ENCODE assay signal across 8 cellular contexts in the genomic region with DNA sequence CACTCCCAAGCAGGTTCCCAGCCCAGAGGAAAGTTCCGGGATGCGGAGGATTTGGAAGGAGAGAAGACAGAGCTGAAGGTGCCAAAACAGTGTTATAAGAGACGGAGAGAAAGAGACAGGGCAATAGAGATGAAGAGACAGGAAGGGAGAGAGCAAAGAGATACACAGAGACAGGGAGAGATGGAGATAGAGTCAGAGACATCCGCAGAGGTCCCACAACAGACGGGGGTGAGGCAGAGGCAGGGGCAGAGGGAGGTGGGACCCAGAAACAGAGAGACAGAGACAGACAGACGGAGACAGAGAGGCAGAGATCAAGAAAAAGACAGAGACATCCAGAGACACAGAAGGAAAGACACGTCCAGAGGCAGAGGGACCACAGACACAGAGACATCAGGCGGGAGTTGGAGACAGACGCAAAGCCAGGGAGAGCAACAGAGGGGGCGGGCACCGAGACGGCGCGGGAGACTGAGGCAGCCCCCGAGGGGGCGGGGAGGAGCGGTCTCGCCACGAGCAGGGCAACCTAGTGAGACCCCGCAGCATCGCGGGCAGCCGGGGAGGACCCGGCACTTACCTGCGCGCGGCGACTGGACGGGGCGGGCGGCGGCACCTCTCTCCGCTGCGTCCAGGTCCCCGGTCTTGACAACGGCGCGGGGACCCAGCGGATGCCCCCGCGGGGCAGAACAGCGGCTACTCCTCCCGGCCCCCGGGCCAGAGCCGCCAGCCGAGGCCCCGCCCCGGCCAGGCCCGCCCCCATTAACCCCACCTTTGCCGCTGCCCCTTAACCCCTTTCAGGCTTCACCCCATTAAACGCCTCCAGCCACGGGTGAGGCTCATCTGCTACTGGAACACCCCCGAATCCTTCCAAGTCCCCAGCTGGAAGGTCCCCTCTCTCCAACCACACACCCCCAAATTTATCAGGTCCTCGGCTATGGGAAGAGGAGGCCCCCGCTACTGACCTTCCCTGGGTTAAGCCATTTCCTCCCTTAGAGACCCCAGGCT. TPM values are rescaled to one million over a fixed set of nuclear protein-coding genes. Genes with fewer than 3 reads are reported as not detected.
DNase-seq lines count a peak whose midpoint lies in the region; ATAC-seq and TF ChIP-seq lines count a peak whose summit lies in the region.

A gene (minus strand): TSS at position 689 of the 999 bp plus-strand sequence. CDS start 10,346 bp downstream, outside the sequence.

- H3K4me3 Mint-ChIP-seq in HFFc6 = peak within 1 kb of the TSS; percentile 94
- peak within 1 kb of the TSS; percentile 4 to 23 for H3K4me3 Mint-ChIP-seq in stimulated activated naive B cell treated with anti-CD40 and anti-IgM and Interleukin-4, amounts not matched to agents 10 μg/mL and 1 μg/mL and 100 μg/mL, for 72 hours

- H3K27me3 ChIP-seq in ascending aorta (peaks cover 28% of the 10 kb centered on the region), iPS-15b (ENCODE audit: control insufficient read depth, insufficient read depth, low read length) (peaks cover 61% of the 10 kb centered on the region)

- H3K4me1 Mint-ChIP-seq in HFFc6 (ENCODE audit: low read depth) = peaks cover 51% of the 10 kb centered on the region
- peaks cover 37 to 45% of the 10 kb centered on the region in 2 donors for H3K4me1 Mint-ChIP-seq in stimulated activated naive B cell treated with anti-CD40 and anti-IgM and Interleukin-4, amounts not matched to agents 10 μg/mL and 1 μg/mL and 100 μg/mL, for 72 hours

- H3K9ac ChIP-seq in iPS-15b (ENCODE audit: low read depth, low read length) = no peak within 1 kb of the TSS

- no peaks in the 10 kb centered on the region for H3K9me3 ChIP-seq in ascending aorta
- H3K9me3 ChIP-seq in iPS-15b (ENCODE audit: control insufficient read depth, insufficient read depth, low read length) = no peaks in the 10 kb centered on the region

- peak in 1 of 2 donors; percentile 16 for ATAC-seq in stimulated activated naive B cell treated with anti-CD40 and anti-IgM and Interleukin-4, amounts not matched to agents 10 μg/mL and 1 μg/mL and 100 μg/mL, for 72 hours (replicated peaks)
- no peak for ATAC-seq in HG02884 (IDR thresholded peaks at IDR 0.05; ENCODE audit: unreplicated experiment)
- no peak for ATAC-seq in GM21529 (IDR thresholded peaks at IDR 0.05; ENCODE audit: unreplicated experiment)

- no peak for TF ChIP-seq CTCF in HFFc6 (IDR thresholded peaks at IDR 0.05)
- TF ChIP-seq CTCF in ascending aorta (IDR thresholded peaks at IDR 0.05) = no peak

- H3K4me1 ChIP-seq in ascending aorta = peaks cover 0 to 8% of the 10 kb centered on the region in 2 donors
- peaks cover 10% of the 10 kb centered on the region for H3K4me1 ChIP-seq in iPS-15b (ENCODE audit: control insufficient read depth, insufficient read depth, low read length)

- H3K36me3 ChIP-seq in ascending aorta = no peaks in the 10 kb centered on the region
- H3K36me3 ChIP-seq in iPS-15b (ENCODE audit: control insufficient read depth, insufficient read depth, low read length) = no peaks in the 10 kb centered on the region

- intact Hi-C loops in ascending aorta (cut with DNase I) = no loop called here

- DNase-seq in HFFc6 (no peak), ascending aorta (ENCODE audit: low spot score in 2 of 2) (no peak), 8988T (no peak), AG08396 (ENCODE audit: low spot score) (no peak)
- DNase-seq in stimulated activated naive B cell treated with anti-CD40 and anti-IgM and Interleukin-4, amounts not matched to agents 10 μg/mL and 1 μg/mL and 100 μg/mL, for 72 hours = no peak

- H3K27me3 Mint-ChIP-seq in HFFc6 (ENCODE audit: insufficient read depth) = peaks cover 14% of the 10 kb centered on the region
- peaks cover 62 to 69% of the 10 kb centered on the region in 2 donors for H3K27me3 Mint-ChIP-seq in stimulated activated naive B cell treated with anti-CD40 and anti-IgM and Interleukin-4, amounts not matched to agents 10 μg/mL and 1 μg/mL and 100 μg/mL, for 72 hours

- H3K4me3 ChIP-seq in ascending aorta (peak within 1 kb of the TSS; percentile 37 to 46), iPS-15b (ENCODE audit: low read depth, low read length) (peak within 1 kb of the TSS; percentile 27)

- H3K27ac ChIP-seq in ascending aorta = peak within 1 kb of the TSS in 1 of 2 donors; percentile 20

- H3K36me3 Mint-ChIP-seq in HFFc6 (ENCODE audit: low read depth) = no peaks in the 10 kb centered on the region; the same call in 1 of the 2 replicates
- H3K36me3 Mint-ChIP-seq in stimulated activated naive B cell treated with anti-CD40 and anti-IgM and Interleukin-4, amounts not matched to agents 10 μg/mL and 1 μg/mL and 100 μg/mL, for 72 hours = peaks cover 3 to 5% of the 10 kb centered on the region in 2 donors

- peak within 1 kb of the TSS; percentile 79 for H3K27ac Mint-ChIP-seq in HFFc6
- H3K27ac Mint-ChIP-seq in stimulated activated naive B cell treated with anti-CD40 and anti-IgM and Interleukin-4, amounts not matched to agents 10 μg/mL and 1 μg/mL and 100 μg/mL, for 72 hours = peak within 1 kb of the TSS; percentile 32

- H3K9me3 Mint-ChIP-seq in HFFc6 = no peaks in the 10 kb centered on the region
- no peaks in the 10 kb centered on the region for H3K9me3 Mint-ChIP-seq in stimulated activated naive B cell treated with anti-CD40 and anti-IgM and Interleukin-4, amounts not matched to agents 10 μg/mL and 1 μg/mL and 100 μg/mL, for 72 hours

RNA-seq across cellular contexts. Expression of the gene that starts here (rescaled TPM):
- total RNA-seq in HFFc6 (2021; fragmentation: NEBNext Ultra II Directional; extraction: Animal tissue kit (Norgen Biotek cat#: 25700)) = 10 to 100 TPM in 4 of 6 experiments, 1 to 10 TPM in 2; 3.7 to 16.8 (median 13.3) TPM
- 14.0 TPM for total RNA-seq in ascending aorta
